9 cellular contexts compared by ENCODE assay signal in genomic region chr1:7827134-7827955, GRCh38. TPM values are rescaled to one million over a fixed set of nuclear protein-coding genes. Genes with fewer than 3 reads are reported as not detected.
DNase-seq lines count a peak whose midpoint lies in the region; ATAC-seq, FAIRE-seq and TF ChIP-seq lines count a peak whose summit lies in the region.
"Had no signal": no experiment of that assay in that cellular context is flagged by ENCODE, and none has a peak within 500 bp of the region (broad histone marks: within the 10 kb centered on the region; RNA-seq: fewer than 3 reads in every experiment).

No MANE protein-coding gene starts in this region.

- H4K20me1 ChIP-seq in HepG2 (ENCODE audit: insufficient read depth, low read length), result no peaks in the 10 kb centered on the region

- peaks cover 0 to 23% (median 3%) of the 10 kb centered on the region in 4 donors for H3K4me1 Mint-ChIP-seq in naive thymus-derived CD8-positive, alpha-beta T cell

- DNase-seq in right lobe of liver (peak in 1 of 3 donors; percentile 24), HepG2 (ENCODE audit: low spot score) (no peak), OCI-M2 (lab: John Stamatoyannopoulos, UW; ENCODE audit: unreplicated experiment) (no peak), NCI-H1436 treated with DMSO at 0.1 percent for 48 hours (lab: John Stamatoyannopoulos, UW) (no peak)
- DNase-seq in activated naive CD4-positive, alpha-beta T cell treated with anti-CD3 and anti-CD28 coated beads, Interleukin-2, amount 50 U/mL, for 72 hours (ENCODE audit: low spot score in 2 of 2), result peak in 1 of 2 donors; percentile 18
- DNase-seq in naive thymus-derived CD8-positive, alpha-beta T cell, result peak in 9 of 10 donors; percentile 8 to 70 (median 29)

- peaks cover 3 to 82% (median 27%) of the 10 kb centered on the region in 4 donors for H3K36me3 ChIP-seq in right lobe of liver
- peaks cover 3 to 5% of the 10 kb centered on the region in 2 experiments; a peak in 2 of 5 replicates for H3K36me3 ChIP-seq in HepG2 (replicated peaks in 1 of 2; ENCODE audit: control insufficient read depth in 1 of 2, insufficient read depth in 2 of 2, low read length in 2 of 2)

- TF ChIP-seq EP300 in HepG2 (IDR thresholded peaks at IDR 0.05; ENCODE audit: low read depth in 2 of 2, low read length in 2 of 2) (no peak), HepG2 (CRISPR knock-in tag; IDR thresholded peaks at IDR 0.05; ENCODE audit: borderline replicate concordance) (no peak)

- peaks cover 0 to 8% of the 10 kb centered on the region in 2 donors for H3K36me3 Mint-ChIP-seq in activated naive CD4-positive, alpha-beta T cell treated with anti-CD3 and anti-CD28 coated beads, Interleukin-2, amount 50 U/mL, for 72 hours
- peaks cover 0 to 47% (median 11%) of the 10 kb centered on the region in 3 donors for H3K36me3 Mint-ChIP-seq in naive thymus-derived CD8-positive, alpha-beta T cell

- 83% methylated on average over 26 of the region's 39 CpGs for WGBS in right lobe of liver (ENCODE audit: insufficient coverage, low coverage, low lambda C conversion rate, missing lambda C conversion rate)
- 92% methylated on average over 39 of the region's 39 CpGs for WGBS in HepG2 (ENCODE audit: low lambda C conversion rate)

- FAIRE-seq in HepG2 (lab: Jason Lieb, UNC), result no peak

- H3K27ac ChIP-seq in right lobe of liver (peak overlapping the region in 1 of 3 donors; percentile 6), HepG2 (ENCODE audit: extremely low read length, insufficient read depth, low read length) (no peak overlapping the region)

- no peaks in the 10 kb centered on the region for H3K79me2 ChIP-seq in HepG2 (ENCODE audit: insufficient read depth, low read length)

- H3K4me2 ChIP-seq in HepG2 (ENCODE audit: low read depth, low read length), result no peak overlapping the region

- ATAC-seq in right lobe of liver, result peak in 3 of 4 donors; percentile 34 to 39 (median 34)
- ATAC-seq in HepG2, result no peak
- ATAC-seq in activated naive CD4-positive, alpha-beta T cell treated with anti-CD3 and anti-CD28 coated beads, Interleukin-2, amount 50 U/mL, for 72 hours, result peak; percentile 75 to 88
- peak; percentile 68 to 87 for ATAC-seq in naive thymus-derived CD8-positive, alpha-beta T cell
- ATAC-seq in GM19455 (IDR thresholded peaks at IDR 0.05; ENCODE audit: unreplicated experiment), result no peak
- no peak for ATAC-seq in HG02973 (IDR thresholded peaks at IDR 0.05; ENCODE audit: unreplicated experiment)

- CTCF ChIA-PET in HepG2 (lab: Yijun Ruan, JAX; ENCODE audit: low intra/inter-chr PET ratio, low total read pairs), result no interaction called here

- H3K27me3 ChIP-seq in right lobe of liver (no peaks in the 10 kb centered on the region), HepG2 (ENCODE audit: control insufficient read depth in 1 of 2, insufficient read depth in 2 of 2, low read length in 2 of 2) (no peaks in the 10 kb centered on the region)

- H3K9ac ChIP-seq in HepG2 (ENCODE audit: insufficient read depth, low read depth, low read length), result no peak overlapping the region

- no peak for TF ChIP-seq CTCF in right lobe of liver (IDR thresholded peaks at IDR 0.05)
- TF ChIP-seq CTCF in HepG2 (CRISPR knock-in tag; IDR thresholded peaks at IDR 0.05), result no peak

- H3K4me3 ChIP-seq in right lobe of liver (peak overlapping the region in 2 of 3 donors; percentile 5 to 20), HepG2 (replicated peaks in 1 of 3; ENCODE audit: insufficient read depth in 1 of 3, low read depth in 2 of 3, low read length in 3 of 3) (no peak overlapping the region)

- no peak for TF ChIP-seq POLR2A in right lobe of liver (IDR thresholded peaks at IDR 0.05)
- no peak for TF ChIP-seq POLR2A in HepG2 (IDR thresholded peaks at IDR 0.05; ENCODE audit: insufficient read depth in 1 of 2, low read depth in 2 of 2, low read length in 2 of 2)

- BruUV-seq in HepG2 (replicated peaks; lab: Mats Ljungman, UMichigan), result no TSS peak

- H2AFZ ChIP-seq in HepG2 (ENCODE audit: low read length), result no peak overlapping the region

- no peak for TF ChIP-seq RAD21 in HepG2 (CRISPR knock-in tag; IDR thresholded peaks at IDR 0.05)

- peak overlapping the region; percentile 73 to 96 (median 87) for H3K4me3 Mint-ChIP-seq in naive thymus-derived CD8-positive, alpha-beta T cell

- H3K4me1 ChIP-seq in right lobe of liver (no peaks in the 10 kb centered on the region), HepG2 (ENCODE audit: insufficient read depth, low read length) (no peaks in the 10 kb centered on the region)

- POLR2A ChIA-PET in HepG2 (lab: Yijun Ruan, JAX), result no interaction called here
- POLR2A ChIA-PET in naive thymus-derived CD8-positive, alpha-beta T cell (lab: Charles Lee), result interaction anchor here (0.6 kb wide), 1 partner anchor 19 kb away, joined by 4 read pairs; no protein-coding TSS in a partner anchor

- intact Hi-C loops in right lobe of liver (cut with DNase I), result no loop called here
- intact Hi-C loops in HepG2 (cut with micrococcal nuclease; ENCODE audit: unreplicated experiment), result no loop called here

- no peaks in the 10 kb centered on the region for H3K27me3 Mint-ChIP-seq in naive thymus-derived CD8-positive, alpha-beta T cell

- no peaks in the 10 kb centered on the region for H3K9me3 ChIP-seq in right lobe of liver
- H3K9me3 ChIP-seq in HepG2 (ENCODE audit: low read length), result no peaks in the 10 kb centered on the region

- no peaks in the 10 kb centered on the region for H3K9me3 Mint-ChIP-seq in activated naive CD4-positive, alpha-beta T cell treated with anti-CD3 and anti-CD28 coated beads, Interleukin-2, amount 50 U/mL, for 72 hours
- H3K9me3 Mint-ChIP-seq in naive thymus-derived CD8-positive, alpha-beta T cell, result peaks cover 0 to 1% (median 0%) of the 10 kb centered on the region in 9 donors

- in situ Hi-C loops in HepG2 (cut with HindIII; ENCODE audit: extremely low pct_ligation_motif_present, low pct_unique_long_range_greater_than_20kb), result no loop called here

- peak overlapping the region; percentile 37 to 79 for H3K27ac Mint-ChIP-seq in activated naive CD4-positive, alpha-beta T cell treated with anti-CD3 and anti-CD28 coated beads, Interleukin-2, amount 50 U/mL, for 72 hours
- peak overlapping the region; percentile 63 to 96 (median 89) for H3K27ac Mint-ChIP-seq in naive thymus-derived CD8-positive, alpha-beta T cell

RNA-seq across cellular contexts. Expression of gene UTS2, which starts 25.5 kb away (rescaled TPM):
- not detected for total RNA-seq in right lobe of liver
- total RNA-seq in HepG2 (2016; rRNA removed; fragmentation: Illumina TruSeq; extraction: Trizol), result not detected in 2 replicates
- not detected in 2 replicates for total RNA-seq in HepG2 (2016; cell fraction: cytosol; rRNA removed; fragmentation: Illumina TruSeq; extraction: Trizol; ENCODE audit: low read depth)
- total RNA-seq in HepG2 (2016; cell fraction: insoluble cytoplasmic fraction; rRNA removed; fragmentation: Illumina TruSeq; extraction: Trizol), result not detected in 2 replicates
- total RNA-seq in HepG2 (2016; cell fraction: membrane; rRNA removed; fragmentation: Illumina TruSeq; extraction: Trizol), result not detected in 2 replicates
- not detected in 2 replicates for total RNA-seq in HepG2 (2016; cell fraction: nucleus; rRNA removed; fragmentation: Illumina TruSeq; extraction: Trizol)
- polyA plus RNA-seq in HepG2 (2011; rRNA removed), result not detected in 2 replicates
- polyA plus RNA-seq in HepG2 (2011; cell fraction: cytosol; rRNA removed), result not detected in 2 replicates
- not detected in 2 replicates for polyA plus RNA-seq in HepG2 (2011; cell fraction: nucleus; rRNA removed)
- polyA plus RNA-seq in HepG2 (2012), result not detected in 2 replicates
- polyA plus RNA-seq in HepG2 (2016; cell fraction: cytosol; fragmentation: Illumina TruSeq; extraction: Trizol; ENCODE audit: low read depth), result not detected in 2 replicates
- not detected in 2 replicates for polyA plus RNA-seq in HepG2 (2016; cell fraction: insoluble cytoplasmic fraction; fragmentation: Illumina TruSeq; extraction: Trizol; ENCODE audit: low read depth)
- not detected in 2 replicates for polyA plus RNA-seq in HepG2 (2016; cell fraction: membrane; fragmentation: Illumina TruSeq; extraction: Trizol; ENCODE audit: low read depth)
- polyA plus RNA-seq in HepG2 (2016; cell fraction: nucleus; fragmentation: Illumina TruSeq; extraction: Trizol; ENCODE audit: insufficient read depth, low read depth), result not detected in 2 replicates
- polyA minus RNA-seq in HepG2 (2011; rRNA and poly(A)+ RNA removed; ENCODE audit: low replicate concordance), result not detected in 2 replicates
- not detected in 2 replicates for polyA minus RNA-seq in HepG2 (2011; cell fraction: cytosol; rRNA and poly(A)+ RNA removed)
- polyA minus RNA-seq in HepG2 (2011; cell fraction: nucleus; rRNA and poly(A)+ RNA removed), result not detected in 2 replicates
- total RNA-seq in activated naive CD4-positive, alpha-beta T cell treated with anti-CD3 and anti-CD28 coated beads, Interleukin-2, amount 50 U/mL, for 72 hours, result under 1 TPM in 1 of 2 donors, not detected in 1; 0.14 TPM
- total RNA-seq in naive thymus-derived CD8-positive, alpha-beta T cell, result not detected
- polyA plus RNA-seq in naive thymus-derived CD8-positive, alpha-beta T cell, result 1 to 10 TPM in 1 of 3 donors, under 1 TPM in 1, not detected in 1; 0.33 to 2.2 TPM
- total RNA-seq: pulmonary artery endothelial cell had no signal

RNA-seq across cellular contexts. Expression of gene PER3, which starts 43.3 kb away (rescaled TPM):
- total RNA-seq in right lobe of liver (10 to 100 TPM in 3 of 6 experiments, 1 to 10 TPM in 3; 8.7 to 26.2 (median 13.5) TPM), HepG2 (2016; rRNA removed; fragmentation: Illumina TruSeq; extraction: Trizol) (3.0 and 3.3 TPM in 2 replicates)
- total RNA-seq in HepG2 (2016; cell fraction: cytosol; rRNA removed; fragmentation: Illumina TruSeq; extraction: Trizol; ENCODE audit: low read depth), result 1.1 and 1.2 TPM in 2 replicates
- 2.8 and 3.0 TPM in 2 replicates for total RNA-seq in HepG2 (2016; cell fraction: insoluble cytoplasmic fraction; rRNA removed; fragmentation: Illumina TruSeq; extraction: Trizol)
- 2.3 and 3.0 TPM in 2 replicates for total RNA-seq in HepG2 (2016; cell fraction: membrane; rRNA removed; fragmentation: Illumina TruSeq; extraction: Trizol)
- total RNA-seq in HepG2 (2016; cell fraction: nucleus; rRNA removed; fragmentation: Illumina TruSeq; extraction: Trizol), result 4.0 and 5.0 TPM in 2 replicates
- 5.3 and 6.0 TPM in 2 replicates for polyA plus RNA-seq in HepG2 (2011; rRNA removed)
- 2.6 and 3.0 TPM in 2 replicates for polyA plus RNA-seq in HepG2 (2011; cell fraction: cytosol; rRNA removed)
- 6.4 and 8.2 TPM in 2 replicates for polyA plus RNA-seq in HepG2 (2011; cell fraction: nucleus; rRNA removed)
- polyA plus RNA-seq in HepG2 (2012), result 2.7 TPM in 2 replicates
- polyA plus RNA-seq in HepG2 (2016; cell fraction: cytosol; fragmentation: Illumina TruSeq; extraction: Trizol; ENCODE audit: low read depth), result 0.69 and 0.78 TPM in 2 replicates
- 2.9 and 3.3 TPM in 2 replicates for polyA plus RNA-seq in HepG2 (2016; cell fraction: insoluble cytoplasmic fraction; fragmentation: Illumina TruSeq; extraction: Trizol; ENCODE audit: low read depth)
- 1.3 and 1.5 TPM in 2 replicates for polyA plus RNA-seq in HepG2 (2016; cell fraction: membrane; fragmentation: Illumina TruSeq; extraction: Trizol; ENCODE audit: low read depth)
- polyA plus RNA-seq in HepG2 (2016; cell fraction: nucleus; fragmentation: Illumina TruSeq; extraction: Trizol; ENCODE audit: insufficient read depth, low read depth), result 8.9 and 10.2 TPM in 2 replicates
- 2.5 and 9.5 TPM in 2 replicates for polyA minus RNA-seq in HepG2 (2011; rRNA and poly(A)+ RNA removed; ENCODE audit: low replicate concordance)
- polyA minus RNA-seq in HepG2 (2011; cell fraction: cytosol; rRNA and poly(A)+ RNA removed), result 2.4 and 4.8 TPM in 2 replicates
- polyA minus RNA-seq in HepG2 (2011; cell fraction: nucleus; rRNA and poly(A)+ RNA removed), result 11.1 and 12.4 TPM in 2 replicates
- 1 to 10 TPM; 3.5 to 7.5 TPM for total RNA-seq in activated naive CD4-positive, alpha-beta T cell treated with anti-CD3 and anti-CD28 coated beads, Interleukin-2, amount 50 U/mL, for 72 hours
- 1 to 10 TPM; 5.5 to 5.7 TPM for total RNA-seq in naive thymus-derived CD8-positive, alpha-beta T cell
- 1 to 10 TPM; 2.8 to 3.5 (median 3.3) TPM for polyA plus RNA-seq in naive thymus-derived CD8-positive, alpha-beta T cell

RNA-seq across cellular contexts. Expression of gene VAMP3, which starts 56.2 kb away (rescaled TPM):
- total RNA-seq in right lobe of liver, result 10 to 100 TPM; 28.2 to 39.9 (median 31.7) TPM
- total RNA-seq in HepG2 (2016; rRNA removed; fragmentation: Illumina TruSeq; extraction: Trizol), result 75.3 and 102 TPM in 2 replicates
- total RNA-seq in HepG2 (2016; cell fraction: cytosol; rRNA removed; fragmentation: Illumina TruSeq; extraction: Trizol; ENCODE audit: low read depth), result 16.6 and 20.3 TPM in 2 replicates
- total RNA-seq in HepG2 (2016; cell fraction: insoluble cytoplasmic fraction; rRNA removed; fragmentation: Illumina TruSeq; extraction: Trizol), result 73.2 and 109 TPM in 2 replicates
- total RNA-seq in HepG2 (2016; cell fraction: membrane; rRNA removed; fragmentation: Illumina TruSeq; extraction: Trizol), result 75.9 and 77.4 TPM in 2 replicates
- total RNA-seq in HepG2 (2016; cell fraction: nucleus; rRNA removed; fragmentation: Illumina TruSeq; extraction: Trizol), result 43.2 and 44.6 TPM in 2 replicates
- polyA plus RNA-seq in HepG2 (2011; rRNA removed), result 75.8 and 88.7 TPM in 2 replicates
- 43.2 and 66.5 TPM in 2 replicates for polyA plus RNA-seq in HepG2 (2011; cell fraction: cytosol; rRNA removed)
- polyA plus RNA-seq in HepG2 (2011; cell fraction: nucleus; rRNA removed), result 21.8 and 31.6 TPM in 2 replicates
- polyA plus RNA-seq in HepG2 (2012), result 52.3 and 54.8 TPM in 2 replicates
- polyA plus RNA-seq in HepG2 (2016; cell fraction: cytosol; fragmentation: Illumina TruSeq; extraction: Trizol; ENCODE audit: low read depth), result 18.0 and 18.9 TPM in 2 replicates
- polyA plus RNA-seq in HepG2 (2016; cell fraction: insoluble cytoplasmic fraction; fragmentation: Illumina TruSeq; extraction: Trizol; ENCODE audit: low read depth), result 147 and 152 TPM in 2 replicates
- polyA plus RNA-seq in HepG2 (2016; cell fraction: membrane; fragmentation: Illumina TruSeq; extraction: Trizol; ENCODE audit: low read depth), result 70.8 and 73.6 TPM in 2 replicates
- polyA plus RNA-seq in HepG2 (2016; cell fraction: nucleus; fragmentation: Illumina TruSeq; extraction: Trizol; ENCODE audit: insufficient read depth, low read depth), result 75.8 and 78.8 TPM in 2 replicates
- 29.0 and 31.6 TPM in 2 replicates for polyA minus RNA-seq in HepG2 (2011; rRNA and poly(A)+ RNA removed; ENCODE audit: low replicate concordance)
- 34.5 and 42.2 TPM in 2 replicates for polyA minus RNA-seq in HepG2 (2011; cell fraction: cytosol; rRNA and poly(A)+ RNA removed)
- 20.9 and 32.9 TPM in 2 replicates for polyA minus RNA-seq in HepG2 (2011; cell fraction: nucleus; rRNA and poly(A)+ RNA removed)
- 10 to 100 TPM; 20.4 to 28.5 TPM for total RNA-seq in activated naive CD4-positive, alpha-beta T cell treated with anti-CD3 and anti-CD28 coated beads, Interleukin-2, amount 50 U/mL, for 72 hours
- total RNA-seq in naive thymus-derived CD8-positive, alpha-beta T cell, result 10 to 100 TPM; 52.2 to 53.7 TPM
- 10 to 100 TPM; 30.4 to 32.4 (median 31.3) TPM for polyA plus RNA-seq in naive thymus-derived CD8-positive, alpha-beta T cell

Comparison
In these comparisons a context has a peak if more than half of its experiments do, and no peak if none do; other contexts are left out.
1. ATAC-seq: peak in right lobe of liver (3 of 4), activated naive CD4-positive, alpha-beta T cell treated with anti-CD3 and anti-CD28 coated beads, Interleukin-2, amount 50 U/mL, for 72 hours (2 of 2) and naive thymus-derived CD8-positive, alpha-beta T cell (2 of 2); none in HepG2 (single experiment), GM19455 (single experiment) and HG02973 (single experiment).
2. H3K4me3 ChIP-seq: peak in right lobe of liver (2 of 3); none in HepG2 (0 of 3).
3. DNase-seq: peak in naive thymus-derived CD8-positive, alpha-beta T cell (9 of 10); none in HepG2 (single experiment), OCI-M2 (single experiment) and NCI-H1436 treated with DMSO at 0.1 percent for 48 hours (single experiment).